In the genomic region with DNA sequence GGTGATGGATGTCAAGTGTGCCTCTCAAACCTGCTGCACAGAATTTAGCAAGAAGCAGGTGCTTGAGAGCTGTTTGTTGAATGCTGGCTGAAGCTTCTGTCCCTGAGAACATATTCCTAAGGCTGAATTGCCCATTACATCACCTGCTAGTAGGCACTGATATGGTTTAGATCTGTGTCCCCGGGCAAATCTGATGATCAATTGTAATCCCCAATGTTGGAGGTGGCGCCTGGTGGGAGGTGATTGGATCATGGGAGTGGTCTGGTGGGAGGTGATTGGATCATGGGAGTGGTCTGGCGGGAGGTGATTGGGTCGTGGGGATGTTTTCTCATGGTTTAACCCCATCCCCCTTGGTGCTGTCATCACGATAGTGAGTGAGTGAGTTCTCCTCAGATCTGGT, we compare ENCODE assay signal across 15 cellular contexts.
"Had no signal": no experiment of that assay in that cellular context is flagged by ENCODE, and none has a peak within 500 bp of the region (broad histone marks: within the 10 kb centered on the region; RNA-seq: fewer than 3 reads in every experiment).

No MANE protein-coding gene starts in this region.

- H3K36me3 ChIP-seq: spleen, tibial artery had no signal

- H3K9me3 Mint-ChIP-seq: stimulated activated memory B cell treated with anti-CD40 and anti-IgM and Interleukin-4, amounts not matched to agents 10 μg/mL and 1 μg/mL and 100 μg/mL, for 72 hours; stimulated activated naive CD8-positive, alpha-beta T cell treated with anti-CD3 and anti-CD28 coated beads, Interleukin-15, Interleukin-2, amounts not matched to agents 100 ng/mL and 50 ng/mL, for 24 hours had no signal

- H3K9me3 ChIP-seq: spleen, tibial artery had no signal

- H3K4me1 Mint-ChIP-seq: naive thymus-derived CD4-positive, alpha-beta T cell; stimulated activated memory B cell treated with anti-CD40 and anti-IgM and Interleukin-4, amounts not matched to agents 10 μg/mL and 1 μg/mL and 100 μg/mL, for 72 hours had no signal

- H3K4me3 Mint-ChIP-seq: naive thymus-derived CD4-positive, alpha-beta T cell; nephron progenitor cell; stimulated activated memory B cell treated with anti-CD40 and anti-IgM and Interleukin-4, amounts not matched to agents 10 μg/mL and 1 μg/mL and 100 μg/mL, for 72 hours; stimulated activated naive CD8-positive, alpha-beta T cell treated with anti-CD3 and anti-CD28 coated beads, Interleukin-15, Interleukin-2, amounts not matched to agents 100 ng/mL and 50 ng/mL, for 24 hours had no signal

- DNase-seq: dermis blood vessel endothelial cell; foreskin melanocyte; head of caudate nucleus; left colon; naive thymus-derived CD4-positive, alpha-beta T cell; nephron progenitor cell; spleen; stimulated activated CD4-positive, alpha-beta T cell treated with anti-CD3 and anti-CD28 coated beads, Interleukin-15, amount 100 ng/mL, for 24 hours; stimulated activated CD4-positive, alpha-beta T cell treated with anti-CD3 and anti-CD28 coated beads, Interleukin-1b, Interleukin-23, amount 100 ng/mL, for 48 hours; stimulated activated CD4-positive, alpha-beta T cell treated with anti-CD3 and anti-CD28 coated beads, Interleukin-4, amount 100 ng/mL, for 24 hours; tibial artery had no signal

- ATAC-seq: left colon; naive thymus-derived CD4-positive, alpha-beta T cell; sciatic nerve; stimulated activated memory B cell treated with anti-CD40 and anti-IgM and Interleukin-4, amounts not matched to agents 10 μg/mL and 1 μg/mL and 100 μg/mL, for 72 hours had no signal

- H3K27ac Mint-ChIP-seq: naive thymus-derived CD4-positive, alpha-beta T cell; nephron progenitor cell; stimulated activated memory B cell treated with anti-CD40 and anti-IgM and Interleukin-4, amounts not matched to agents 10 μg/mL and 1 μg/mL and 100 μg/mL, for 72 hours; stimulated activated naive CD8-positive, alpha-beta T cell treated with anti-CD3 and anti-CD28 coated beads, Interleukin-15, Interleukin-2, amounts not matched to agents 100 ng/mL and 50 ng/mL, for 24 hours had no signal

- H3K36me3 Mint-ChIP-seq: naive thymus-derived CD4-positive, alpha-beta T cell; stimulated activated memory B cell treated with anti-CD40 and anti-IgM and Interleukin-4, amounts not matched to agents 10 μg/mL and 1 μg/mL and 100 μg/mL, for 72 hours had no signal

- H3K27me3 ChIP-seq: hepatocyte, tibial artery had no signal

- H3K27ac ChIP-seq: hepatocyte, spleen, tibial artery had no signal

- H3K4me1 ChIP-seq: spleen, tibial artery had no signal

- H3K27me3 Mint-ChIP-seq: stimulated activated memory B cell treated with anti-CD40 and anti-IgM and Interleukin-4, amounts not matched to agents 10 μg/mL and 1 μg/mL and 100 μg/mL, for 72 hours had no signal

- H3K4me3 ChIP-seq: hepatocyte, spleen, tibial artery had no signal
